8 cellular contexts compared by ENCODE assay signal in the genomic region with DNA sequence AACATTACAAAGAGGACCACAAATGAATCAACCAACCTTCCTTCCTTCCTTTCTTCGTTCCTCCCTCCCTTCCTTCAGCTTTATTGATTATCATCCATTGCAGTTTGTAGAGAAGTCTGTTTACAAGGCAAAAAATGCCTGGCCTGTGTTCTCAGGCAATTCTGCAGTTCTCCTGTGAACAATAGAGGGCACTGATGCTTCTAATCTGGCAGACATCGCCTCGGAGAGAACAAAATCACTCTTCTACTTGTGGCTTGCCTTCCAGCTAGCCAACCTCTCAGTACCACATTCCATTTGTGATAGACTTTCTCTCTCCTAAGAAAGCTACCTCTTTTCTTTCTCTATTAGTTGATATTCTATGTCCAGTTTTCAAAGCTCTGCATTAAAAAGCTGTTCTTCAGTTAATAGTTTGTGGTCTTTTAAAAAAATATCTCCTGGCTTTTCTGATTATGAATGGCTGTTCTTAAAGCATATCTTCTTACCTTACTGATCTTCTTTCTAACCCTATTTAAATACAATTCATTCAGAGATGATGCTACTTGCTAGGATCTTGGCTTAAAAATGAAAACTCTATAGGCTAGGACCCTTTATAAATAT. TPM values are rescaled to one million over a fixed set of nuclear protein-coding genes. Genes with fewer than 3 reads are reported as not detected.
DNase-seq lines count a peak whose midpoint lies in the region; ATAC-seq and TF ChIP-seq lines count a peak whose summit lies in the region.

No MANE protein-coding gene starts in this region.

- H3K4me1 ChIP-seq in suprapubic skin: no peaks in the 10 kb centered on the region

- 5% methylated on average over 3 of the region's 3 CpGs for WGBS in suprapubic skin

- no peak for TF ChIP-seq POLR2A in suprapubic skin (IDR thresholded peaks at IDR 0.05)

- no peak overlapping the region for H3K4me3 ChIP-seq in suprapubic skin

- H3K9me3 ChIP-seq in suprapubic skin: no peaks in the 10 kb centered on the region

- no peak for TF ChIP-seq EP300 in suprapubic skin (IDR thresholded peaks at IDR 0.05)

- H3K27me3 ChIP-seq in suprapubic skin: no peaks in the 10 kb centered on the region

- peak; percentile 7 to 63 for TF ChIP-seq CTCF in suprapubic skin (IDR thresholded peaks at IDR 0.05)

- peak; percentile 73 for ATAC-seq in HG02885 (IDR thresholded peaks at IDR 0.05; ENCODE audit: poor library complexity, unreplicated experiment)
- ATAC-seq in HG02884 (IDR thresholded peaks at IDR 0.05; ENCODE audit: unreplicated experiment): no peak

- no peaks in the 10 kb centered on the region for H3K36me3 ChIP-seq in suprapubic skin

- DNase-seq in EH (ENCODE audit: low read depth) (peak; percentile 55), NCI-H2196 treated with DMSO at 0.1 percent for 48 hours (lab: John Stamatoyannopoulos, UW; ENCODE audit: unreplicated experiment) (peak; percentile 65), anterior cingulate cortex (lab: John Stamatoyannopoulos, UW) (peak in 42 of 58 donors; percentile 1 to 82 (median 28)), iPS DF 19.7 (ENCODE audit: low read depth, low spot score) (peak; percentile 15), suprapubic skin (ENCODE audit: low spot score in 2 of 2) (no peak)
- DNase-seq in activated CD4-positive, alpha-beta T cell treated with anti-CD3 and anti-CD28 coated beads, Interleukin-2, amount 50 U/mL, for 1 hour: no peak

- H3K27ac ChIP-seq in suprapubic skin: no peak overlapping the region

RNA-seq across cellular contexts. Expression of gene ESRRG, which starts 26.9 kb away (rescaled TPM):
- 10 to 100 TPM in 1 of 4 donors, 1 to 10 TPM in 3; 2.8 to 10.1 (median 4.6) TPM for total RNA-seq in suprapubic skin

Comparison
In these comparisons a context has a peak if more than half of its experiments do, and no peak if none do; other contexts are left out.
1. DNase-seq: peak in EH (single experiment), NCI-H2196 treated with DMSO at 0.1 percent for 48 hours (single experiment), anterior cingulate cortex (42 of 58) and iPS DF 19.7 (single experiment); none in suprapubic skin (0 of 2) and activated CD4-positive, alpha-beta T cell treated with anti-CD3 and anti-CD28 coated beads, Interleukin-2, amount 50 U/mL, for 1 hour (single experiment).